ENCODE assay signal across 8 cellular contexts in genomic region chr10:60816624-60817023, GRCh38. TPM values are rescaled to one million over a fixed set of nuclear protein-coding genes. Genes with fewer than 3 reads are reported as not detected.
DNase-seq lines count a peak whose midpoint lies in the region; ATAC-seq and TF ChIP-seq lines count a peak whose summit lies in the region.

No MANE protein-coding gene starts in this region.

- peak overlapping the region; percentile 49 for H3K4me2 ChIP-seq in osteoblast (ENCODE audit: insufficient read depth, low read length)

- no peaks in the 10 kb centered on the region for H3K9me3 ChIP-seq in osteoblast (ENCODE audit: low read depth, low read length)

- H4K20me1 ChIP-seq in osteoblast (ENCODE audit: insufficient read depth, low read length): no peaks in the 10 kb centered on the region

- ATAC-seq in GM19043 (IDR thresholded peaks at IDR 0.05; ENCODE audit: low read depth, unreplicated experiment) (peak; percentile 55), HG03159 (IDR thresholded peaks at IDR 0.05; ENCODE audit: unreplicated experiment) (peak; percentile 84)
- peak; percentile 77 for ATAC-seq in activated T-helper 17 cell treated with anti-CD3 and anti-CD28 coated beads, Interleukin-2, amount 50 U/mL, for 72 hours (replicated peaks)

- no peak overlapping the region for H3K27ac ChIP-seq in osteoblast (ENCODE audit: low read depth, low read length)

- DNase-seq in DMS53 treated with DMSO at 0.1 percent for 48 hours (lab: John Stamatoyannopoulos, UW; ENCODE audit: unreplicated experiment): peak; percentile 74
- DNase-seq in NCI-H345 treated with DMSO at 0.1 percent for 48 hours (lab: John Stamatoyannopoulos, UW; ENCODE audit: unreplicated experiment): peak; percentile 19
- DNase-seq in germinal center (ENCODE audit: low spot score): peak; percentile 67
- peak; percentile 58 for DNase-seq in osteoblast (ENCODE audit: insufficient read length, low spot score, missing footprints)
- no peak for DNase-seq in NCI-H187 treated with DMSO at 0.1 percent for 48 hours (lab: John Stamatoyannopoulos, UW)

- H3K27ac Mint-ChIP-seq in activated T-helper 17 cell treated with anti-CD3 and anti-CD28 coated beads, Interleukin-2, amount 50 U/mL, for 72 hours: no peak overlapping the region

- peak; percentile 88 for TF ChIP-seq CTCF in osteoblast (IDR thresholded peaks at IDR 0.05; ENCODE audit: extremely low read depth, low read depth, low read length)

- H3K4me1 Mint-ChIP-seq in activated T-helper 17 cell treated with anti-CD3 and anti-CD28 coated beads, Interleukin-2, amount 50 U/mL, for 72 hours: no peaks in the 10 kb centered on the region

- H3K4me1 ChIP-seq in osteoblast (ENCODE audit: insufficient read depth, low read length): peaks cover 30% of the 10 kb centered on the region

- no peak overlapping the region for H3K4me3 Mint-ChIP-seq in activated T-helper 17 cell treated with anti-CD3 and anti-CD28 coated beads, Interleukin-2, amount 50 U/mL, for 72 hours

- no peak overlapping the region for H3K4me3 ChIP-seq in osteoblast (ENCODE audit: insufficient read depth, low read length)

- no peaks in the 10 kb centered on the region for H3K27me3 Mint-ChIP-seq in activated T-helper 17 cell treated with anti-CD3 and anti-CD28 coated beads, Interleukin-2, amount 50 U/mL, for 72 hours

- H3K79me2 ChIP-seq in osteoblast (ENCODE audit: insufficient read depth, low read length): no peaks in the 10 kb centered on the region

- H2AFZ ChIP-seq in osteoblast (ENCODE audit: low read length): no peak overlapping the region

- H3K9me3 Mint-ChIP-seq in activated T-helper 17 cell treated with anti-CD3 and anti-CD28 coated beads, Interleukin-2, amount 50 U/mL, for 72 hours: no peaks in the 10 kb centered on the region

- H3K36me3 Mint-ChIP-seq in activated T-helper 17 cell treated with anti-CD3 and anti-CD28 coated beads, Interleukin-2, amount 50 U/mL, for 72 hours (ENCODE audit: low read depth): no peaks in the 10 kb centered on the region

- H3K27me3 ChIP-seq in osteoblast (ENCODE audit: insufficient read depth, low read length): no peaks in the 10 kb centered on the region

- H3K36me3 ChIP-seq in osteoblast (ENCODE audit: insufficient read depth, low read length): no peaks in the 10 kb centered on the region

RNA-seq across cellular contexts. Expression of gene CDK1, which starts 38.3 kb away (rescaled TPM):
- 100 to 1,000 TPM; 104 to 110 TPM for total RNA-seq in activated T-helper 17 cell treated with anti-CD3 and anti-CD28 coated beads, Interleukin-2, amount 50 U/mL, for 72 hours
- total RNA-seq in osteoblast: 5.8 and 6.5 TPM in 2 replicates

Comparison
In these comparisons a context has a peak if more than half of its experiments do, and no peak if none do; other contexts are left out.
1. RNA of gene CDK1, which starts 38.3 kb away (total RNA-seq): 104 to 110 TPM in activated T-helper 17 cell treated with anti-CD3 and anti-CD28 coated beads, Interleukin-2, amount 50 U/mL, for 72 hours; 5.8 to 6.5 TPM in osteoblast; every median in the first group is over 10 times any median in the second.
2. Peak in every context shown above with its lines, with median percentiles within 50 percentile points of each other: ATAC-seq.